2 cellular contexts compared by ENCODE assay signal in the genomic region with DNA sequence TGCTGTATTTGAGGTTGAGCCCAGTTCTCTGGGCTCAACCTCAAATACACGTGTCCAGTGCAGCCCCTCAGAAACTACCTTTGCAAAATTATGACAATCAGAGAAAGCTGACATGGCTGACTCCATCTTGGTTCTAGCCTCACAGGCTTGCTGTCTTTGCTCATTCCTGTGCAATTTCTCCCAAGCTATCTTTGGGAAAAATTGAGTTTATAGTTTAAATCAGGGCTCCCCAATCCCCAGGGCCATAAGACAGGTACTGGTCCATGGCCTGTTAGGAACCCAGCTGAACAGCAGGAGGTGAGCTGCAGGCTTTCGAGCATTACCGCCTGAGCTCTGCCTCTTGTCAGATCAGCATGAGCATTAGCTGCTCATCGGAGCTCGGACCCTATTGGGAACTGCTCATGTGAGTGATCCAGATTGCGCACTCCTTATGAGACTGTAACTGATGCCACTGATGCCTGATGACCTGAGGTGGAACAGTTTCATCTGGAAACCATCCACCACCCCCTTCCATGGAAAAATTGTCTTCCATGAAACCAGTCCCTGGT. TPM values are rescaled to one million over a fixed set of nuclear protein-coding genes. Genes with fewer than 3 reads are reported as not detected.
"Had no signal": no experiment of that assay in that cellular context is flagged by ENCODE, and none has a peak within 500 bp of the region (broad histone marks: within the 10 kb centered on the region; RNA-seq: fewer than 3 reads in every experiment).

No MANE protein-coding gene starts in this region.

RNA-seq across cellular contexts. Expression of a gene that starts 2.7 kb away (rescaled TPM):
- total RNA-seq: GM23248, H4 had no signal
- polyA plus RNA-seq: GM23248 had no signal
